In genomic region chr9:39464122-39464777, GRCh38 we compare ENCODE assay signal across 8 cellular contexts.
DNase-seq lines count a peak whose midpoint lies in the region; ATAC-seq, FAIRE-seq and TF ChIP-seq lines count a peak whose summit lies in the region.
"Not testable (repeated sequence)": the region's sequence is repeated elsewhere in the genome, so short reads cannot be mapped to it uniquely, and the experiment has no call there.

No MANE protein-coding gene starts in this region.

- not testable (repeated sequence) for H3K9me2 ChIP-seq in OCI-LY7 (ENCODE audit: insufficient read depth, low read length)

- CTCF ChIA-PET in Caco-2 (lab: Charles Lee); OCI-LY7 (lab: Charles Lee; ENCODE audit: unreplicated experiment); endothelial cell of umbilical vein (lab: Charles Lee): not testable (repeated sequence)

- dilution Hi-C loops in endothelial cell of umbilical vein (cut with MboI; ENCODE audit: extremely low pct_ligation_motif_present, low sequenced_read_pairs) = not testable (repeated sequence)

- H2AFZ ChIP-seq in OCI-LY7 (ENCODE audit: low read length) (peak overlapping the region; percentile 76), endothelial cell of umbilical vein (ENCODE audit: low read depth, low read length) (peak overlapping the region; percentile 72)

- not testable (repeated sequence) for FAIRE-seq in endothelial cell of umbilical vein (lab: Jason Lieb, UNC)

- not testable (repeated sequence) for H3K27ac ChIP-seq in OCI-LY7 (ENCODE audit: low read depth, low read length, poor library complexity, severe bottlenecking); endothelial cell of umbilical vein (ENCODE audit: insufficient read depth, low read depth, low read length)

- H3K4me3 ChIP-seq in Caco-2 (ENCODE audit: low read depth, low read length) (peak overlapping the region; percentile 32), OCI-LY7 (ENCODE audit: low read depth, low read length, poor library complexity, severe bottlenecking) (peak overlapping the region; percentile 62), endothelial cell of umbilical vein (replicated peaks in 1 of 3; ENCODE audit: insufficient read depth in 1 of 3, low read depth in 1 of 3, low read length in 3 of 3) (peak overlapping the region in 2 of 3 experiments; percentile 23 to 41)

- TF ChIP-seq POLR2A in endothelial cell of umbilical vein (IDR thresholded peaks at IDR 0.05; ENCODE audit: low read depth, low read length) = not testable (repeated sequence)

- POLR2A ChIA-PET in Caco-2 (lab: Charles Lee); OCI-LY7 (lab: Charles Lee); endothelial cell of umbilical vein (lab: Charles Lee): not testable (repeated sequence)

- H3K36me3 Mint-ChIP-seq in Caco-2 (ENCODE audit: insufficient read depth, unreplicated experiment) = not testable (repeated sequence)

- in situ Hi-C loops in KBM-7 (cut with MboI; ENCODE audit: low pct_unique_long_range_greater_than_20kb, low sequenced_read_pairs) = not testable (repeated sequence)

- H3K79me2 ChIP-seq in OCI-LY7 (ENCODE audit: insufficient read depth, low read depth, low read length); endothelial cell of umbilical vein (ENCODE audit: control insufficient read depth, insufficient read depth, low read length): not testable (repeated sequence)

- not testable (repeated sequence) for H3K27me3 ChIP-seq in Caco-2 (replicated peaks; ENCODE audit: control insufficient read depth, insufficient read depth, low read length); endothelial cell of umbilical vein (ENCODE audit: control insufficient read depth in 2 of 2, insufficient read depth in 2 of 2, low read length in 2 of 2)

- not testable (repeated sequence) for H3K9me3 ChIP-seq in Caco-2; OCI-LY7 (ENCODE audit: low read length); endothelial cell of umbilical vein (replicated peaks; ENCODE audit: control insufficient read depth, insufficient read depth, low read length)

- H3K4me1 ChIP-seq in Caco-2; OCI-LY7 (ENCODE audit: insufficient read depth, low read length, poor library complexity, severe bottlenecking); endothelial cell of umbilical vein (ENCODE audit: control insufficient read depth, extremely low read depth, insufficient read depth, low read length): not testable (repeated sequence)

- not testable (repeated sequence) for H3K9me1 ChIP-seq in endothelial cell of umbilical vein (replicated peaks; ENCODE audit: control insufficient read depth, extremely low read depth, insufficient read depth, low read length)

- H3K27me3 Mint-ChIP-seq in Caco-2 (ENCODE audit: insufficient read depth, unreplicated experiment) = not testable (repeated sequence)

- peak overlapping the region; percentile 36 for H3K27ac Mint-ChIP-seq in Caco-2 (ENCODE audit: unreplicated experiment)

- intact Hi-C loops in Caco-2 (cut with micrococcal nuclease; ENCODE audit: unreplicated experiment); OCI-LY7 (cut with micrococcal nuclease; ENCODE audit: unreplicated experiment); endothelial cell of umbilical vein (cut with micrococcal nuclease): not testable (repeated sequence)

- not testable (repeated sequence) for H4K20me1 ChIP-seq in OCI-LY7 (ENCODE audit: insufficient read depth, low read length); endothelial cell of umbilical vein (replicated peaks; ENCODE audit: control insufficient read depth, extremely low read depth, insufficient read depth, low read length)

- DNase-seq in Caco-2 (peak; percentile 86 to 90), KBM-7 (peak; percentile 75), OCI-LY7 (ENCODE audit: low spot score) (peak; percentile 81), activated T-cell treated with anti-CD3 and anti-CD28 coated beads for 24 hours (ENCODE audit: low read depth) (peak; percentile 73), endothelial cell of umbilical vein (ENCODE audit: low read depth, low spot score) (peak; percentile 89), midbrain (lab: John Stamatoyannopoulos, UW) (peak; percentile 88)
- peak; percentile 32 for DNase-seq in stimulated activated CD8-positive, alpha-beta memory T cell treated with anti-CD3 and anti-CD28 coated beads, Interleukin-12 subunit alpha, Interleukin-12 subunit beta, amount 100 ng/mL, for 24 hours (ENCODE audit: extremely low read depth)

- ATAC-seq in GM21737 (IDR thresholded peaks at IDR 0.05; ENCODE audit: unreplicated experiment) = peak; percentile 99

- not testable (repeated sequence) for H3K9ac ChIP-seq in endothelial cell of umbilical vein (replicated peaks; ENCODE audit: extremely low read depth, insufficient read depth, low read length)

- peak overlapping the region; percentile 76 for H3K4me3 Mint-ChIP-seq in Caco-2 (ENCODE audit: unreplicated experiment)

- H3K4me1 Mint-ChIP-seq in Caco-2 (ENCODE audit: low read depth, unreplicated experiment) = not testable (repeated sequence)

- H3K9me3 Mint-ChIP-seq in Caco-2 (ENCODE audit: unreplicated experiment) = peaks cover 12% of the 10 kb centered on the region

- not testable (repeated sequence) for BruUV-seq in Caco-2 (replicated peaks; lab: Mats Ljungman, UMichigan); OCI-LY7 (replicated peaks; lab: Mats Ljungman, UMichigan)
- TSS peak; percentile 49 for BruUV-seq in endothelial cell of umbilical vein (replicated peaks; lab: Mats Ljungman, UMichigan)

- not testable (repeated sequence) for H3K36me3 ChIP-seq in Caco-2 (ENCODE audit: control insufficient read depth, insufficient read depth, low read length); OCI-LY7 (ENCODE audit: insufficient read depth, low read length); endothelial cell of umbilical vein (ENCODE audit: control insufficient read depth in 2 of 2, extremely low read depth in 1 of 2, insufficient read depth in 2 of 2, low read length in 2 of 2)

- peak overlapping the region; percentile 65 for H3K4me2 ChIP-seq in OCI-LY7 (ENCODE audit: low read length)
- peak overlapping the region; percentile 51 for H3K4me2 ChIP-seq in endothelial cell of umbilical vein (ENCODE audit: insufficient read depth, low read length)

- not testable (repeated sequence) for TF ChIP-seq CTCF in Caco-2 (IDR thresholded peaks at IDR 0.05; ENCODE audit: insufficient read depth in 1 of 2, low read depth in 1 of 2, low read length in 1 of 2, severe bottlenecking in 1 of 2, unreplicated experiment in 1 of 2); OCI-LY7 (conservative IDR thresholded peaks at IDR 0.05; ENCODE audit: low read length); endothelial cell of umbilical vein (IDR thresholded peaks at IDR 0.05; ENCODE audit: extremely low read depth in 1 of 2, insufficient read depth in 1 of 2, low read depth in 1 of 2, low read length in 2 of 2)

Comparison
In these comparisons a context has a peak if more than half of its experiments do, and no peak if none do; other contexts are left out.
1. DNase-seq: peak in every context shown above with its lines; median percentile 89 in endothelial cell of umbilical vein; 88 in Caco-2; 88 in midbrain; 81 in OCI-LY7; 75 in KBM-7; 73 in activated T-cell treated with anti-CD3 and anti-CD28 coated beads for 24 hours; 32 in stimulated activated CD8-positive, alpha-beta memory T cell treated with anti-CD3 and anti-CD28 coated beads, Interleukin-12 subunit alpha, Interleukin-12 subunit beta, amount 100 ng/mL, for 24 hours.